8 cellular contexts compared by ENCODE assay signal in genomic region chr20:43457640-43458421, GRCh38. TPM values are rescaled to one million over a fixed set of nuclear protein-coding genes. Genes with fewer than 3 reads are reported as not detected.
DNase-seq lines count a peak whose midpoint lies in the region; ATAC-seq and TF ChIP-seq lines count a peak whose summit lies in the region.

Gene SRSF6 (plus strand): TSS chr20:43457896. CDS start chr20:43458034, 138 bp downstream.

- peaks cover 40% of the 10 kb centered on the region for H3K36me3 ChIP-seq in adipocyte (ENCODE audit: control insufficient read depth, insufficient read depth, low read length, severe bottlenecking)

- peak; percentile 92 for DNase-seq in NCI-H1105 (lab: John Stamatoyannopoulos, UW)
- DNase-seq in T follicular helper cell (ENCODE audit: low read depth), result peak; percentile 86
- DNase-seq in adipocyte (ENCODE audit: low read depth), result peak; percentile 97
- peak; percentile 98 for DNase-seq in cardiac septum (ENCODE audit: low spot score)
- DNase-seq in posterior cingulate gyrus, result peak; percentile 92 to 99 (median 96)
- peak; percentile 94 for DNase-seq in type B pancreatic cell (ENCODE audit: extremely low spot score, unreplicated experiment)

- H3K4me1 Mint-ChIP-seq in type B pancreatic cell (ENCODE audit: unreplicated experiment), result peaks cover 21% of the 10 kb centered on the region

- H3K27ac Mint-ChIP-seq in type B pancreatic cell, result peak within 1 kb of the TSS; percentile 99

- H3K9me3 ChIP-seq in adipocyte (ENCODE audit: control insufficient read depth, low read length), result no peaks in the 10 kb centered on the region

- H3K4me3 ChIP-seq in GM12875 (ENCODE audit: low read depth, low read length) (peak within 1 kb of the TSS; percentile 85), adipocyte (ENCODE audit: low read length) (peak within 1 kb of the TSS; percentile 85)

- no peak for TF ChIP-seq CTCF in GM12875 (IDR thresholded peaks at IDR 0.05; ENCODE audit: borderline replicate concordance, insufficient read depth, low read depth, low read length)
- peak; percentile 9 for TF ChIP-seq CTCF in type B pancreatic cell (conservative IDR thresholded peaks at IDR 0.05)

- H3K4me1 ChIP-seq in adipocyte (ENCODE audit: control insufficient read depth, insufficient read depth, low read length), result peaks cover 21% of the 10 kb centered on the region

- peaks cover 6% of the 10 kb centered on the region for H3K27me3 Mint-ChIP-seq in type B pancreatic cell

- peaks cover 12% of the 10 kb centered on the region for H3K27me3 ChIP-seq in adipocyte (replicated peaks; ENCODE audit: control insufficient read depth, insufficient read depth, low read length)

- peak within 1 kb of the TSS; percentile 97 for H3K4me3 Mint-ChIP-seq in type B pancreatic cell

- peak; percentile 87 for ATAC-seq in HG02642 (IDR thresholded peaks at IDR 0.05; ENCODE audit: poor library complexity, unreplicated experiment)

- peak within 1 kb of the TSS; percentile 100 for H3K9ac ChIP-seq in adipocyte (ENCODE audit: low read length)

- peaks cover 28% of the 10 kb centered on the region for H3K36me3 Mint-ChIP-seq in type B pancreatic cell

- intact Hi-C loops in cardiac septum (cut with DNase I) (loop anchor here (10.0 kb wide), 1 partner anchor 137 kb away; the partner anchor contains the start of gene IFT52), posterior cingulate gyrus (cut with DNase I) (loop anchor here (2.0 to 5.0 kb wide), 2 partner anchors 54 to 133 kb away; partner anchors contain the start of gene IFT52)

- H3K9me3 Mint-ChIP-seq in type B pancreatic cell, result no peaks in the 10 kb centered on the region

RNA-seq across cellular contexts. Expression of gene SRSF6, which starts in this region (rescaled TPM):
- total RNA-seq in cardiac septum (57.4 TPM), type B pancreatic cell (ENCODE audit: low replicate concordance) (203 and 280 TPM in 2 replicates)

Comparison
In these comparisons a context has a peak if more than half of its experiments do, and no peak if none do; other contexts are left out.
1. Peak in every context shown above with its lines: DNase-seq, ATAC-seq and H3K4me3 ChIP-seq.